ENCODE assay signal across 24 cellular contexts in the genomic region with DNA sequence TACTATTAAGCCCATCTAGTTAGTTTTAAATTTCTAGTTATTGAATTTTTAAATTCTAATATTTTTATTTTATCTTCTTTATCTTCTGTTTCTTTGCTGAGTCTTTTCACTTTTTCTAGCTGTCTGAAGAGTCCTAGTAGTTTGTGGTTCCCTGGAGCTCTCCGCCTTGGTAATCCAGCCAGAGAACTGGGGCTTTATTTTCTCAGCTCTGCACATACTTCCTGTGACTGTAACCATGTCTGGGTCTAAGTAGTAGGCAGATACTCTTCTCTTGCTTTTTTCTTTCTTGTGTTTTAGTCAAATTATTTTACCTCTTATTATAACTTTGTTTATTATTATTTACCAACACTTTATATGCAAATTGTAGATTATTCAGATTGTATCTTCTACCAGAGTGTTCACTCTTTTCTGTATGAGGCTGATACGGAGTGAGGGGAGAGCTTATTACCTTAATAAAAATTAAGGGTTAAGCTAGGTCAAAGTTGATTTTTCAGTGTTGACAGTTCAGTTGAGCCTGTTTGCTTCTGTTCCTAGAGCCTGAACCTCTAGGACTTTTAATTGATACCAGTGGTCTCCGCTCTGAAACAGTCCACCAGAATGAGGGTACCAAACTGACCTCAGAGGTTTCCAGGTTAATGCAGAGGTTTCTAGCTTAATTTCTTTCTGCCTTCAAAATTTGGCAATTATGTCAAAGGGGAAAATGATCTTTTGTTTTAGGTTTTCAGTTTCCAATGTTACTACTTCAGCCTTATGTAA.
DNase-seq lines count a peak whose midpoint lies in the region; ATAC-seq and TF ChIP-seq lines count a peak whose summit lies in the region.
"Had no signal": no experiment of that assay in that cellular context is flagged by ENCODE, and none has a peak within 500 bp of the region (broad histone marks: within the 10 kb centered on the region; RNA-seq: fewer than 3 reads in every experiment).

No MANE protein-coding gene starts in this region.

- no peak overlapping the region for H3K4me3 Mint-ChIP-seq in WTC11
- H3K4me3 Mint-ChIP-seq: activated naive CD8-positive, alpha-beta T cell treated with anti-CD3 and anti-CD28 coated beads for 36 hours; nephron progenitor cell had no signal

- DNase-seq in WTC11 (ENCODE audit: low spot score) (no peak), epithelial cell of prostate (ENCODE audit: low read depth, low spot score) (no peak), thoracic aorta (ENCODE audit: low spot score) (no peak), SK-N-DZ (ENCODE audit: low spot score) (no peak)
- DNase-seq in activated CD4-positive, alpha-beta T cell treated with anti-CD3 and anti-CD28 coated beads for 4 hours: no peak
- DNase-seq: activated CD4-positive, alpha-beta T cell treated with anti-CD3 and anti-CD28 coated beads, Interleukin-2, amount 50 U/mL, for 4 hours; activated naive CD8-positive, alpha-beta T cell treated with anti-CD3 and anti-CD28 coated beads for 36 hours; body of pancreas; cortex of kidney; DMS53; GM23248; heart right ventricle; left ventricle myocardium inferior; midbrain; NCI-H1436; NCI-H510A treated with DMSO at 0.1 percent for 48 hours; nephron progenitor cell; sigmoid colon; SK-N-SH; substantia nigra had no signal

- TF ChIP-seq CTCF in WTC11 (IDR thresholded peaks at IDR 0.05): no peak
- no peak for TF ChIP-seq CTCF in thoracic aorta (IDR thresholded peaks at IDR 0.05)

- H3K4me3 ChIP-seq in thoracic aorta: peak overlapping the region; percentile 0
- H3K4me3 ChIP-seq: body of pancreas, GM23248, heart right ventricle, left ventricle myocardium inferior, sigmoid colon, vagina had no signal

- H3K4me1 Mint-ChIP-seq in WTC11: peaks cover 32% of the 10 kb centered on the region

- ATAC-seq in GM21723 (IDR thresholded peaks at IDR 0.05; ENCODE audit: unreplicated experiment): peak; percentile 31
- 0 out of 2 replicates have a peak, but pooled peaks have one; percentile 34 for ATAC-seq in WTC11
- ATAC-seq in thoracic aorta (ENCODE audit: insufficient number of reproducible peaks, low FRiP score, low read depth): no peak
- no peak for ATAC-seq in GM19035 (IDR thresholded peaks at IDR 0.05; ENCODE audit: unreplicated experiment)
- ATAC-seq: body of pancreas, heart right ventricle had no signal

- no peaks in the 10 kb centered on the region for H3K36me3 ChIP-seq in thoracic aorta
- H3K36me3 ChIP-seq: heart right ventricle, left ventricle myocardium inferior, sigmoid colon, vagina had no signal

- CTCF ChIA-PET in WTC11 (lab: Charles Lee): interaction anchor here (0.7 kb wide), 1 partner anchor 107 kb away, joined by 3 read pairs; no protein-coding TSS in a partner anchor

- no peaks in the 10 kb centered on the region for H3K27me3 Mint-ChIP-seq in WTC11 (ENCODE audit: low read depth)
- H3K27me3 Mint-ChIP-seq: activated naive CD8-positive, alpha-beta T cell treated with anti-CD3 and anti-CD28 coated beads for 36 hours had no signal

- no peaks in the 10 kb centered on the region for H3K36me3 Mint-ChIP-seq in WTC11

- H3K9me3 Mint-ChIP-seq in WTC11: no peaks in the 10 kb centered on the region
- H3K9me3 Mint-ChIP-seq: activated naive CD8-positive, alpha-beta T cell treated with anti-CD3 and anti-CD28 coated beads for 36 hours; nephron progenitor cell had no signal

- no peaks in the 10 kb centered on the region for H3K27me3 ChIP-seq in thoracic aorta (replicated peaks; ENCODE audit: insufficient read depth)
- H3K27me3 ChIP-seq: body of pancreas, heart right ventricle, sigmoid colon, vagina had no signal

- no peaks in the 10 kb centered on the region for H3K9me3 ChIP-seq in thoracic aorta
- H3K9me3 ChIP-seq: body of pancreas, heart right ventricle, left ventricle myocardium inferior, sigmoid colon, vagina had no signal

- POLR2A ChIA-PET in WTC11 (lab: Charles Lee): no interaction called here

- H3K27ac Mint-ChIP-seq in WTC11: no peak overlapping the region
- H3K27ac Mint-ChIP-seq: activated naive CD8-positive, alpha-beta T cell treated with anti-CD3 and anti-CD28 coated beads for 36 hours; nephron progenitor cell had no signal

- H3K27ac ChIP-seq in epithelial cell of prostate: peak overlapping the region; percentile 3
- H3K27ac ChIP-seq in thoracic aorta: peak overlapping the region; percentile 20 to 62
- H3K27ac ChIP-seq: body of pancreas, GM23248, heart right ventricle, left ventricle myocardium inferior, sigmoid colon, vagina, VCaP had no signal

- peaks cover 23 to 35% of the 10 kb centered on the region in 2 donors for H3K4me1 ChIP-seq in thoracic aorta (ENCODE audit: control insufficient read depth in 1 of 2, low read depth in 2 of 2)

TF ChIP-seq in WTC11, 78 proteins besides CTCF, POLR2A, EP300 and RAD21 (continues in another document):
- TF ChIP-seq ZNF396 (CRISPR knock-in tag; IDR thresholded peaks at IDR 0.05; ENCODE audit: borderline replicate concordance) (no peak), ZNF671 (CRISPR knock-in tag; IDR thresholded peaks at IDR 0.05) (no peak), FOXJ3 (CRISPR knock-in tag; IDR thresholded peaks at IDR 0.05; ENCODE audit: borderline replicate concordance) (no peak), NFE2L1 (CRISPR knock-in tag; IDR thresholded peaks at IDR 0.05) (no peak)
- TF ChIP-seq, protein P1, sequence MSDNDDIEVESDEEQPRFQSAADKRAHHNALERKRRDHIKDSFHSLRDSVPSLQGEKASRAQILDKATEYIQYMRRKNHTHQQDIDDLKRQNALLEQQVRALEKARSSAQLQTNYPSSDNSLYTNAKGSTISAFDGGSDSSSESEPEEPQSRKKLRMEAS (CRISPR knock-in tag; IDR thresholded peaks at IDR 0.05): no peak
- TF ChIP-seq, protein P2, sequence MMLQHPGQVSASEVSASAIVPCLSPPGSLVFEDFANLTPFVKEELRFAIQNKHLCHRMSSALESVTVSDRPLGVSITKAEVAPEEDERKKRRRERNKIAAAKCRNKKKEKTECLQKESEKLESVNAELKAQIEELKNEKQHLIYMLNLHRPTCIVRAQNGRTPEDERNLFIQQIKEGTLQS (CRISPR knock-in tag; conservative IDR thresholded peaks at IDR 0.05): no peak
- TF ChIP-seq, protein P3, sequence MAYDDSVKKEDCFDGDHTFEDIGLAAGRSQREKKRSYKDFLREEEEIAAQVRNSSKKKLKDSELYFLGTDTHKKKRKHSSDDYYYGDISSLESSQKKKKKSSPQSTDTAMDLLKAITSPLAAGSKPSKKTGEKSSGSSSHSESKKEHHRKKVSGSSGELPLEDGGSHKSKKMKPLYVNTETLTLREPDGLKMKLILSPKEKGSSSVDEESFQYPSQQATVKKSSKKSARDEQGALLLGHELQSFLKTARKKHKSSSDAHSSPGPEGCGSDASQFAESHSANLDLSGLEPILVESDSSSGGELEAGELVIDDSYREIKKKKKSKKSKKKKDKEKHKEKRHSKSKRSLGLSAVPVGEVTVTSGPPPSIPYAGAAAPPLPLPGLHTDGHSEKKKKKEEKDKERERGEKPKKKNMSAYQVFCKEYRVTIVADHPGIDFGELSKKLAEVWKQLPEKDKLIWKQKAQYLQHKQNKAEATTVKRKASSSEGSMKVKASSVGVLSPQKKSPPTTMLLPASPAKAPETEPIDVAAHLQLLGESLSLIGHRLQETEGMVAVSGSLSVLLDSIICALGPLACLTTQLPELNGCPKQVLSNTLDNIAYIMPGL (CRISPR knock-in tag; IDR thresholded peaks at IDR 0.05): no peak
- TF ChIP-seq, protein P4, sequence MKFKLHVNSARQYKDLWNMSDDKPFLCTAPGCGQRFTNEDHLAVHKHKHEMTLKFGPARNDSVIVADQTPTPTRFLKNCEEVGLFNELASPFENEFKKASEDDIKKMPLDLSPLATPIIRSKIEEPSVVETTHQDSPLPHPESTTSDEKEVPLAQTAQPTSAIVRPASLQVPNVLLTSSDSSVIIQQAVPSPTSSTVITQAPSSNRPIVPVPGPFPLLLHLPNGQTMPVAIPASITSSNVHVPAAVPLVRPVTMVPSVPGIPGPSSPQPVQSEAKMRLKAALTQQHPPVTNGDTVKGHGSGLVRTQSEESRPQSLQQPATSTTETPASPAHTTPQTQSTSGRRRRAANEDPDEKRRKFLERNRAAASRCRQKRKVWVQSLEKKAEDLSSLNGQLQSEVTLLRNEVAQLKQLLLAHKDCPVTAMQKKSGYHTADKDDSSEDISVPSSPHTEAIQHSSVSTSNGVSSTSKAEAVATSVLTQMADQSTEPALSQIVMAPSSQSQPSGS (CRISPR knock-in tag; IDR thresholded peaks at IDR 0.05; ENCODE audit: borderline replicate concordance, low read depth): no peak
- TF ChIP-seq, protein P5, sequence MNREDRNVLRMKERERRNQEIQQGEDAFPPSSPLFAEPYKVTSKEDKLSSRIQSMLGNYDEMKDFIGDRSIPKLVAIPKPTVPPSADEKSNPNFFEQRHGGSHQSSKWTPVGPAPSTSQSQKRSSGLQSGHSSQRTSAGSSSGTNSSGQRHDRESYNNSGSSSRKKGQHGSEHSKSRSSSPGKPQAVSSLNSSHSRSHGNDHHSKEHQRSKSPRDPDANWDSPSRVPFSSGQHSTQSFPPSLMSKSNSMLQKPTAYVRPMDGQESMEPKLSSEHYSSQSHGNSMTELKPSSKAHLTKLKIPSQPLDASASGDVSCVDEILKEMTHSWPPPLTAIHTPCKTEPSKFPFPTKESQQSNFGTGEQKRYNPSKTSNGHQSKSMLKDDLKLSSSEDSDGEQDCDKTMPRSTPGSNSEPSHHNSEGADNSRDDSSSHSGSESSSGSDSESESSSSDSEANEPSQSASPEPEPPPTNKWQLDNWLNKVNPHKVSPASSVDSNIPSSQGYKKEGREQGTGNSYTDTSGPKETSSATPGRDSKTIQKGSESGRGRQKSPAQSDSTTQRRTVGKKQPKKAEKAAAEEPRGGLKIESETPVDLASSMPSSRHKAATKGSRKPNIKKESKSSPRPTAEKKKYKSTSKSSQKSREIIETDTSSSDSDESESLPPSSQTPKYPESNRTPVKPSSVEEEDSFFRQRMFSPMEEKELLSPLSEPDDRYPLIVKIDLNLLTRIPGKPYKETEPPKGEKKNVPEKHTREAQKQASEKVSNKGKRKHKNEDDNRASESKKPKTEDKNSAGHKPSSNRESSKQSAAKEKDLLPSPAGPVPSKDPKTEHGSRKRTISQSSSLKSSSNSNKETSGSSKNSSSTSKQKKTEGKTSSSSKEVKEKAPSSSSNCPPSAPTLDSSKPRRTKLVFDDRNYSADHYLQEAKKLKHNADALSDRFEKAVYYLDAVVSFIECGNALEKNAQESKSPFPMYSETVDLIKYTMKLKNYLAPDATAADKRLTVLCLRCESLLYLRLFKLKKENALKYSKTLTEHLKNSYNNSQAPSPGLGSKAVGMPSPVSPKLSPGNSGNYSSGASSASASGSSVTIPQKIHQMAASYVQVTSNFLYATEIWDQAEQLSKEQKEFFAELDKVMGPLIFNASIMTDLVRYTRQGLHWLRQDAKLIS (CRISPR knock-in tag; IDR thresholded peaks at IDR 0.05; ENCODE audit: borderline replicate concordance): no peak

Comparison
In these comparisons a context has a peak if more than half of its experiments do, and no peak if none do; other contexts are left out.
1. ATAC-seq: peak in GM21723 (single experiment) and WTC11 (single experiment); none in thoracic aorta (single experiment) and GM19035 (single experiment).